Comparison of ENCODE assay signal across 6 cellular contexts in genomic region chr4:8703857-8704495, GRCh38.
"Had no signal": no experiment of that assay in that cellular context is flagged by ENCODE, and none has a peak within 500 bp of the region (broad histone marks: within the 10 kb centered on the region; RNA-seq: fewer than 3 reads in every experiment).

No MANE protein-coding gene starts in this region.

- DNase-seq: activated CD4-positive, alpha-beta memory T cell treated with anti-CD3 and anti-CD28 coated beads, Interleukin-2, amount 10 ng/mL, durations not matched to agents 7 days and 5 days; dermis blood vessel endothelial cell; glutamatergic neuron; SHP77 treated with DMSO at 0.1 percent for 48 hours had no signal

- H3K4me1 ChIP-seq: tibial nerve had no signal

- ATAC-seq: esophagus mucosa had no signal

- H3K36me3 ChIP-seq: tibial nerve had no signal

- H3K4me3 ChIP-seq: tibial nerve had no signal

- H3K27ac ChIP-seq: tibial nerve had no signal
